8 cellular contexts compared by ENCODE assay signal in genomic region chr7:149284343-149284742, GRCh38. TPM values are rescaled to one million over a fixed set of nuclear protein-coding genes. Genes with fewer than 3 reads are reported as not detected.
DNase-seq lines count a peak whose midpoint lies in the region; ATAC-seq and TF ChIP-seq lines count a peak whose summit lies in the region.

No MANE protein-coding gene starts in this region.

- no TSS peak for BruUV-seq in HCT116 (replicated peaks; lab: Mats Ljungman, UMichigan)
- BruUV-seq in A673 (replicated peaks; lab: Mats Ljungman, UMichigan), result no TSS peak

- no peak overlapping the region for H3K4me3 ChIP-seq in HCT116 (replicated peaks in 1 of 2; ENCODE audit: low read depth in 1 of 2, low read length in 2 of 2)
- peak overlapping the region; percentile 74 for H3K4me3 ChIP-seq in SK-N-MC
- peak overlapping the region; percentile 77 to 85 for H3K4me3 ChIP-seq in duodenal mucosa (ENCODE audit: low read depth in 1 of 2, low read length in 2 of 2)
- no peak overlapping the region for H3K4me3 ChIP-seq in A673 (ENCODE audit: low read depth, low read length, poor library complexity, severe bottlenecking)

- intact Hi-C loops in HCT116 (cut with micrococcal nuclease), result no loop called here
- intact Hi-C loops in A673 (cut with micrococcal nuclease; ENCODE audit: unreplicated experiment), result no loop called here

- DNase-seq in HCT116 (ENCODE audit: low read depth, low spot score), result no peak
- DNase-seq in SK-N-MC (ENCODE audit: low read depth, low spot score), result no peak
- DNase-seq in stimulated activated CD4-positive, alpha-beta T cell treated with anti-CD3 and anti-CD28 coated beads, Interleukin-4, amount 100 ng/mL, for 1 hour, result peak; percentile 35
- no peak for DNase-seq in A673 (ENCODE audit: low spot score)
- no peak for DNase-seq in KG1 (lab: John Stamatoyannopoulos, UW)

- POLR2A ChIA-PET in HCT116 (lab: Charles Lee), result no interaction called here
- POLR2A ChIA-PET in A673 (lab: Charles Lee; ENCODE audit: low non-redundant PET), result interaction anchor here (0.6 kb wide), 1 partner anchor 662 kb away, joined by 3 read pairs; no protein-coding TSS in a partner anchor

- no peaks in the 10 kb centered on the region for H4K20me1 ChIP-seq in HCT116 (ENCODE audit: insufficient read depth)

- H3K9me2 ChIP-seq in HCT116 (ENCODE audit: insufficient read depth), result no peaks in the 10 kb centered on the region

- no peak for TF ChIP-seq RAD21 in HCT116 (IDR thresholded peaks at IDR 0.05; ENCODE audit: low read depth)

- H3K79me2 ChIP-seq in HCT116 (ENCODE audit: insufficient read depth, low read length), result no peaks in the 10 kb centered on the region

- RAD21 ChIA-PET in HCT116 (lab: Charles Lee; ENCODE audit: low non-redundant PET in 1 of 2, low total read pairs in 2 of 2, uncharacterized antibody in 2 of 2, unreplicated experiment in 2 of 2), result no interaction called here

- H3K9ac ChIP-seq in HCT116 (ENCODE audit: low read length), result no peak overlapping the region
- H3K9ac ChIP-seq in SK-N-MC (ENCODE audit: insufficient read length), result no peak overlapping the region
- no peak overlapping the region for H3K9ac ChIP-seq in duodenal mucosa (ENCODE audit: low read depth in 1 of 2, low read length in 2 of 2)

- no peaks in the 10 kb centered on the region for H3K27me3 ChIP-seq in HCT116 (ENCODE audit: insufficient read depth, low read length)
- no peaks in the 10 kb centered on the region for H3K27me3 ChIP-seq in duodenal mucosa (ENCODE audit: control insufficient read depth in 1 of 2, insufficient read depth in 2 of 2, low read length in 2 of 2)
- H3K27me3 ChIP-seq in A673 (replicated peaks; ENCODE audit: insufficient read depth, low read depth, low read length, poor library complexity), result no peaks in the 10 kb centered on the region

- H3K9me3 ChIP-seq in HCT116 (ENCODE audit: control insufficient read depth in 1 of 2, insufficient read depth in 1 of 2, low read depth in 1 of 2, low read length in 2 of 2) (no peaks in the 10 kb centered on the region), SK-N-MC (ENCODE audit: low read depth, low read length) (no peaks in the 10 kb centered on the region), duodenal mucosa (ENCODE audit: control insufficient read depth in 1 of 2, low read length in 2 of 2) (no peaks in the 10 kb centered on the region), A673 (ENCODE audit: low read depth, low read length, poor library complexity, severe bottlenecking) (no peaks in the 10 kb centered on the region)

- H3K4me2 ChIP-seq in HCT116 (ENCODE audit: low read length), result peak overlapping the region; percentile 66

- ATAC-seq in HCT116, result no peak
- ATAC-seq in HG03342 (IDR thresholded peaks at IDR 0.05; ENCODE audit: unreplicated experiment), result no peak
- no peak for ATAC-seq in GM18868 (IDR thresholded peaks at IDR 0.05; ENCODE audit: unreplicated experiment)

- H3K4me1 ChIP-seq in HCT116 (ENCODE audit: control insufficient read depth in 1 of 2, insufficient read depth in 2 of 2, low read length in 2 of 2) (peaks cover 2 to 14% of the 10 kb centered on the region in 2 experiments; a peak in 3 of 4 replicates), duodenal mucosa (ENCODE audit: control insufficient read depth in 1 of 2, insufficient read depth in 2 of 2, low read length in 2 of 2) (peaks cover 14 to 20% of the 10 kb centered on the region in 2 donors), A673 (ENCODE audit: insufficient read depth, low read length, poor library complexity, severe bottlenecking) (peaks cover 14% of the 10 kb centered on the region)

- TF ChIP-seq CTCF in HCT116 (IDR thresholded peaks at IDR 0.05 in 2 of 3, conservative IDR thresholded peaks at IDR 0.05 in 1 of 3; ENCODE audit: borderline replicate concordance in 1 of 3, insufficient read depth in 1 of 3, low read depth in 2 of 3, low read length in 2 of 3) (no peak), A673 (conservative IDR thresholded peaks at IDR 0.05; ENCODE audit: low read depth, low read length) (no peak)

- CTCF ChIA-PET in HCT116 (lab: Charles Lee) (no interaction called here), A673 (lab: Charles Lee) (interaction anchor here (1.0 to 1.6 kb wide), 2 partner anchors 22 to 26 kb away, joined by 3 to 6 read pairs; partner anchors contain the start of gene ZNF783)

- H2AFZ ChIP-seq in HCT116 (ENCODE audit: low read depth, low read length, poor library complexity, severe bottlenecking), result no peak overlapping the region

- no peak for TF ChIP-seq POLR2A in HCT116 (IDR thresholded peaks at IDR 0.05; ENCODE audit: borderline replicate concordance, extremely low read depth, insufficient read depth, insufficient read length)

- 0 out of 4 replicates have a peak, but pooled peaks cover 0 to 2% of the 10 kb centered on the region in 2 experiments for H3K36me3 ChIP-seq in HCT116 (ENCODE audit: control insufficient read depth in 1 of 2, insufficient read depth in 2 of 2, low read length in 2 of 2)
- H3K36me3 ChIP-seq in SK-N-MC (ENCODE audit: insufficient read depth, low read length), result peaks cover 10% of the 10 kb centered on the region; the same call in 1 of the 2 replicates
- H3K36me3 ChIP-seq in duodenal mucosa (ENCODE audit: control insufficient read depth in 1 of 2, insufficient read depth in 2 of 2, low read length in 2 of 2), result peaks cover 0 to 13% of the 10 kb centered on the region in 2 donors
- no peaks in the 10 kb centered on the region for H3K36me3 ChIP-seq in A673 (ENCODE audit: insufficient read depth, low read length, poor library complexity, severe bottlenecking)

- H3K27ac ChIP-seq in HCT116 (ENCODE audit: low read depth, low read length) (no peak overlapping the region), SK-N-MC (no peak overlapping the region), duodenal mucosa (ENCODE audit: low read depth, low read length) (no peak overlapping the region), A673 (ENCODE audit: low read depth, low read length, poor library complexity, severe bottlenecking) (no peak overlapping the region)

TF ChIP-seq in HCT116, 20 proteins besides CTCF, POLR2A, EP300 and RAD21:
- TF ChIP-seq REST (IDR thresholded peaks at IDR 0.05; ENCODE audit: low read depth) (no peak), SP1 (IDR thresholded peaks at IDR 0.05; ENCODE audit: low read depth) (no peak), EGR1 (IDR thresholded peaks at IDR 0.05; ENCODE audit: low read depth) (no peak)

RNA-seq across cellular contexts. Expression of gene ZNF783, which starts 22.3 kb away (rescaled TPM):
- total RNA-seq in HCT116 (2021; ENCODE audit: unreplicated experiment), result 12.5 TPM
- 7.3 and 9.2 TPM in 2 replicates for polyA plus RNA-seq in HCT116 (2012)
- total RNA-seq in A673 (2021), result 10.8 and 11.3 TPM in 2 replicates

RNA-seq across cellular contexts. Expression of gene ZNF212, which starts 44.9 kb away (rescaled TPM):
- total RNA-seq in HCT116 (2021; ENCODE audit: unreplicated experiment) (13.7 TPM), A673 (2021) (12.3 and 16.4 TPM in 2 replicates)
- 7.2 and 8.6 TPM in 2 replicates for polyA plus RNA-seq in HCT116 (2012)

Comparison
In these comparisons a context has a peak if more than half of its experiments do, and no peak if none do; other contexts are left out.
1. H3K4me3 ChIP-seq: peak in SK-N-MC (single experiment) and duodenal mucosa (2 of 2); none in HCT116 (0 of 2) and A673 (single experiment).